In genomic region chr12:52156310-52156709, GRCh38 we compare ENCODE assay signal across 20 cellular contexts. TPM values are rescaled to one million over a fixed set of nuclear protein-coding genes. Genes with fewer than 3 reads are reported as not detected.
DNase-seq lines count a peak whose midpoint lies in the region; ATAC-seq, FAIRE-seq and TF ChIP-seq lines count a peak whose summit lies in the region.
"Had no signal": no experiment of that assay in that cellular context is flagged by ENCODE, and none has a peak within 500 bp of the region (broad histone marks: within the 10 kb centered on the region; RNA-seq: fewer than 3 reads in every experiment).

No MANE protein-coding gene starts in this region.

- H4K91ac ChIP-seq in H1 (replicated peaks; ENCODE audit: insufficient read length, low read length): no peak overlapping the region

- H3K79me1 ChIP-seq in H1 (ENCODE audit: low read depth, low read length): no peaks in the 10 kb centered on the region

- H3K36me3 Mint-ChIP-seq in activated CD4-positive, alpha-beta T cell treated with anti-CD3 and anti-CD28 coated beads, Interleukin-2, amount 10 ng/mL, durations not matched to agents 7 days and 5 days (ENCODE audit: low read depth): no peaks in the 10 kb centered on the region
- H3K36me3 Mint-ChIP-seq: activated naive CD4-positive, alpha-beta T cell treated with anti-CD3 and anti-CD28 coated beads, Interleukin-2, amount 50 U/mL, for 24 hours had no signal

- H3K23me2 ChIP-seq in H1 (ENCODE audit: low read depth, low read length): no peaks in the 10 kb centered on the region; the same call in 1 of the 2 replicates

- TF ChIP-seq RAD21 in H1 (IDR thresholded peaks at IDR 0.05 in 1 of 2, conservative IDR thresholded peaks at IDR 0.05 in 1 of 2; ENCODE audit: low read depth in 2 of 2, low read length in 2 of 2): no peak

- no peak for DNase-seq in activated CD4-positive, alpha-beta T cell treated with anti-CD3 and anti-CD28 coated beads, Interleukin-2, amount 10 ng/mL, durations not matched to agents 7 days and 5 days
- DNase-seq in activated CD4-positive, alpha-beta T cell treated with anti-CD3 and anti-CD28 coated beads, Interleukin-2, amount 50 U/mL, for 1 hour: no peak
- DNase-seq in Panc1 (ENCODE audit: low read depth, low spot score) (no peak), H1 (ENCODE audit: low read depth in 1 of 2, low spot score in 2 of 2) (no peak), NCI-H2081 (lab: John Stamatoyannopoulos, UW) (no peak), NCI-H1417 treated with DMSO at 0.1 percent for 48 hours (lab: John Stamatoyannopoulos, UW) (no peak)
- no peak for DNase-seq in stimulated activated naive CD4-positive, alpha-beta T cell (lab: John Stamatoyannopoulos, UW)
- DNase-seq: 8988T, NCI-H1694 treated with DMSO at 0.1 percent for 48 hours had no signal

- WGBS in H1 (ENCODE audit: extremely low coverage in 1 of 2, insufficient coverage in 1 of 2, insufficient read length in 1 of 2, insufficient replicate concordance in 2 of 2, low coverage in 1 of 2, low lambda C conversion rate in 2 of 2, missing lambda C conversion rate in 1 of 2), 2 experiments: 77% methylated on average over 4 of the region's 4 CpGs; no CpG with 5 or more reads in 1 of the 2 experiments

- H3K14ac ChIP-seq in H1 (ENCODE audit: insufficient read length): no peak overlapping the region

- no TSS peak for BruUV-seq in Panc1 (replicated peaks; lab: Mats Ljungman, UMichigan)

- H3K9me3 Mint-ChIP-seq in activated CD4-positive, alpha-beta T cell treated with anti-CD3 and anti-CD28 coated beads, Interleukin-2, amount 10 ng/mL, durations not matched to agents 7 days and 5 days: no peaks in the 10 kb centered on the region
- H3K9me3 Mint-ChIP-seq: activated naive CD4-positive, alpha-beta T cell treated with anti-CD3 and anti-CD28 coated beads, Interleukin-2, amount 50 U/mL, for 24 hours; activated T-cell treated with anti-CD3 and anti-CD28 coated beads, Interleukin-2, amount 50 U/mL, for 4 hours; effector memory CD8-positive, alpha-beta T cell had no signal

- intact Hi-C loops in Panc1 (cut with micrococcal nuclease; ENCODE audit: unreplicated experiment): loop anchor here (2.0 to 10.0 kb wide), 2 partner anchors 170 to 218 kb away; no protein-coding TSS in a partner anchor

- no peak overlapping the region for H2BK20ac ChIP-seq in H1 (ENCODE audit: low read length)

- H4K5ac ChIP-seq in H1 (ENCODE audit: insufficient read length, low read depth, low read length): no peak overlapping the region

- in situ Hi-C loops in Panc1 (cut with HindIII; ENCODE audit: low pct_unique_long_range_greater_than_20kb, low sequenced_read_pairs): no loop called here

- H2AFZ ChIP-seq in H1 (ENCODE audit: low read length): no peak overlapping the region

- POLR2A ChIA-PET in activated CD4-positive, alpha-beta T cell treated with anti-CD3 and anti-CD28 coated beads, Interleukin-2, amount 10 ng/mL, durations not matched to agents 7 days and 5 days (lab: Charles Lee): no interaction called here
- POLR2A ChIA-PET in Panc1 (lab: Charles Lee): no interaction called here
- POLR2A ChIA-PET in H1 (lab: Charles Lee; ENCODE audit: partially characterized antibody): no interaction called here

- FAIRE-seq in H1 (lab: Jason Lieb, UNC): no peak

- peaks cover 38% of the 10 kb centered on the region for H3K4me1 Mint-ChIP-seq in activated CD4-positive, alpha-beta T cell treated with anti-CD3 and anti-CD28 coated beads, Interleukin-2, amount 10 ng/mL, durations not matched to agents 7 days and 5 days

- no peak overlapping the region for H3K4me2 ChIP-seq in H1 (ENCODE audit: insufficient read depth in 1 of 2, low read depth in 2 of 2, low read length in 2 of 2)

- no peak overlapping the region for H3K4ac ChIP-seq in H1 (replicated peaks; ENCODE audit: insufficient read length, low read depth, low read length)

- no peaks in the 10 kb centered on the region for H3K79me2 ChIP-seq in H1 (ENCODE audit: control insufficient read depth in 1 of 2, insufficient read depth in 2 of 2, low read length in 2 of 2)

- H4K8ac ChIP-seq in H1 (ENCODE audit: extremely low read depth, insufficient read depth, low read length): peak overlapping the region; percentile 43; the same call in 1 of the 2 replicates

- TF ChIP-seq EP300 in H1 (IDR thresholded peaks at IDR 0.05; ENCODE audit: borderline replicate concordance in 1 of 2, low read depth in 2 of 2, low read length in 2 of 2): no peak

- H3K9me3 ChIP-seq in Panc1 (ENCODE audit: control insufficient read depth, insufficient read depth, low read depth, low read length) (no peaks in the 10 kb centered on the region), H1 (ENCODE audit: insufficient read depth in 2 of 2, low read depth in 1 of 2, low read length in 1 of 2) (no peaks in the 10 kb centered on the region)
- H3K9me3 ChIP-seq: Caco-2, heart right ventricle, SJCRH30, uterus had no signal

- peaks cover 21% of the 10 kb centered on the region for H3K4me1 ChIP-seq in Panc1 (ENCODE audit: control insufficient read depth, insufficient read depth, low read length)
- 0 out of 7 replicates have a peak, but pooled peaks cover 0 to 2% (median under 1%) of the 10 kb centered on the region in 4 experiments for H3K4me1 ChIP-seq in H1 (replicated peaks in 1 of 4; ENCODE audit: control insufficient read depth in 3 of 4, insufficient read depth in 4 of 4, low read length in 3 of 4)
- H3K4me1 ChIP-seq: uterus had no signal

- 0 out of 2 replicates have a peak, but pooled peaks have one; percentile 1 for ATAC-seq in Panc1

- H3K27me3 ChIP-seq in Panc1 (ENCODE audit: control insufficient read depth, insufficient read depth, low read length): no peaks in the 10 kb centered on the region
- H3K27me3 ChIP-seq in H1 (replicated peaks in 1 of 4; ENCODE audit: control insufficient read depth in 3 of 4, extremely low read depth in 1 of 4, insufficient read depth in 3 of 4, low read length in 3 of 4): peaks cover 0 to 4% (median 2%) of the 10 kb centered on the region in 4 experiments; a peak in 2 of 7 replicates
- H3K27me3 ChIP-seq: SJCRH30, uterus had no signal

- H2BK120ac ChIP-seq in H1 (replicated peaks; ENCODE audit: low read depth, low read length): no peak overlapping the region

- H2AK5ac ChIP-seq in H1 (ENCODE audit: low read depth, low read length): no peak overlapping the region

- no peak for TF ChIP-seq POLR2A in H1 (IDR thresholded peaks at IDR 0.05; ENCODE audit: control extremely low read depth in 1 of 2, low read depth in 2 of 2, low read length in 2 of 2)

- CTCF ChIA-PET in activated CD4-positive, alpha-beta T cell treated with anti-CD3 and anti-CD28 coated beads, Interleukin-2, amount 10 ng/mL, durations not matched to agents 7 days and 5 days (lab: Charles Lee): interaction anchor here (0.5 to 3.3 kb wide), 13 partner anchors 8 to 718 kb away, joined by 3 to 12 read pairs (median 3); no protein-coding TSS in a partner anchor
- CTCF ChIA-PET in Panc1 (lab: Charles Lee): interaction anchor here (0.5 to 2.6 kb wide), 9 partner anchors 9 to 1207 kb away, joined by 3 to 15 read pairs (median 5); no protein-coding TSS in a partner anchor
- CTCF ChIA-PET in H1 (lab: Charles Lee; ENCODE audit: partially characterized antibody): interaction anchor here (0.6 to 5.0 kb wide), 64 partner anchors 9 to 893 kb away, joined by 3 to 108 read pairs (median 5); partner anchors contain the start of genes KRT80, KRT84 and TNS2

- H2BK12ac ChIP-seq in H1 (ENCODE audit: low read depth, low read length): no peak overlapping the region; the same call in 1 of the 2 replicates

- H2BK15ac ChIP-seq in H1 (ENCODE audit: low read length): no peak overlapping the region

- H2BK5ac ChIP-seq in H1 (ENCODE audit: low read depth, low read length): no peak overlapping the region

- H3K18ac ChIP-seq in H1 (ENCODE audit: extremely low read depth, low read length): no peak overlapping the region

- H3K27ac Mint-ChIP-seq in activated CD4-positive, alpha-beta T cell treated with anti-CD3 and anti-CD28 coated beads, Interleukin-2, amount 10 ng/mL, durations not matched to agents 7 days and 5 days: peak overlapping the region; percentile 7

- no peak overlapping the region for H3K56ac ChIP-seq in H1 (replicated peaks; ENCODE audit: insufficient read length, low read depth, low read length)

- H3K27me3 Mint-ChIP-seq in activated CD4-positive, alpha-beta T cell treated with anti-CD3 and anti-CD28 coated beads, Interleukin-2, amount 10 ng/mL, durations not matched to agents 7 days and 5 days: peaks cover 2% of the 10 kb centered on the region
- H3K27me3 Mint-ChIP-seq: activated naive CD4-positive, alpha-beta T cell treated with anti-CD3 and anti-CD28 coated beads, Interleukin-2, amount 50 U/mL, for 24 hours had no signal

- no peak overlapping the region for H3K23ac ChIP-seq in H1 (ENCODE audit: insufficient read length)

- H3K36me3 ChIP-seq in Panc1 (ENCODE audit: control insufficient read depth, insufficient read depth, low read length) (no peaks in the 10 kb centered on the region), H1 (ENCODE audit: control insufficient read depth in 2 of 4, insufficient read depth in 4 of 4, low read length in 3 of 4) (no peaks in the 10 kb centered on the region)
- H3K36me3 ChIP-seq: heart right ventricle, SJCRH30, uterus had no signal

- H3K4me3 Mint-ChIP-seq in activated CD4-positive, alpha-beta T cell treated with anti-CD3 and anti-CD28 coated beads, Interleukin-2, amount 10 ng/mL, durations not matched to agents 7 days and 5 days: peak overlapping the region; percentile 9
- H3K4me3 Mint-ChIP-seq: activated naive CD4-positive, alpha-beta T cell treated with anti-CD3 and anti-CD28 coated beads, Interleukin-2, amount 50 U/mL, for 24 hours; activated T-cell treated with anti-CD3 and anti-CD28 coated beads, Interleukin-2, amount 50 U/mL, for 4 hours; effector memory CD8-positive, alpha-beta T cell had no signal

- H4K20me1 ChIP-seq in H1 (replicated peaks in 1 of 2; ENCODE audit: control insufficient read depth in 1 of 2, insufficient read depth in 2 of 2, low read length in 2 of 2): peaks cover 0 to 2% of the 10 kb centered on the region in 2 experiments

- H3K27ac ChIP-seq in Panc1 (ENCODE audit: low read length): no peak overlapping the region
- H3K27ac ChIP-seq in H1 (ENCODE audit: low read depth, low read length): no peak overlapping the region
- H3K27ac ChIP-seq in skin epidermis: peak overlapping the region in 15 of 21 experiments; percentile 14 to 99 (median 72)
- H3K27ac ChIP-seq: heart right ventricle, SJCRH30, uterus, VCaP had no signal

- no peak overlapping the region for H3K9ac ChIP-seq in H1 (replicated peaks in 1 of 4; ENCODE audit: extremely low read depth in 1 of 4, low read depth in 3 of 4, low read length in 3 of 4)

- TF ChIP-seq CTCF in Panc1 (IDR thresholded peaks at IDR 0.05): no peak
- no peak for TF ChIP-seq CTCF in H1 (IDR thresholded peaks at IDR 0.05; ENCODE audit: control extremely low read depth in 1 of 3, insufficient read depth in 1 of 3, low read depth in 1 of 3, low read length in 3 of 3)

- H3K4me3 ChIP-seq in Panc1 (ENCODE audit: low read depth in 2 of 2, low read length in 2 of 2): no peak overlapping the region
- no peak overlapping the region for H3K4me3 ChIP-seq in H1 (ENCODE audit: extremely low read depth in 1 of 4, insufficient read depth in 2 of 4, low read depth in 3 of 4, low read length in 4 of 4)
- no peak overlapping the region for H3K4me3 ChIP-seq in skin epidermis
- H3K4me3 ChIP-seq: heart right ventricle, K562, SJCRH30, uterus had no signal

RNA-seq across cellular contexts. Expression of gene KRT80, which starts 35.5 kb away (rescaled TPM):
- total RNA-seq in activated CD4-positive, alpha-beta T cell treated with anti-CD3 and anti-CD28 coated beads, Interleukin-2, amount 10 ng/mL, durations not matched to agents 7 days and 5 days: not detected
- 51.5 TPM for total RNA-seq in Panc1 (2021; ENCODE audit: unreplicated experiment)
- 30.3 TPM for polyA plus RNA-seq in Panc1 (2012; ENCODE audit: insufficient read length)
- total RNA-seq in H1 (2021; fragmentation: NEBNext Ultra II Directional; extraction: Animal tissue kit (Norgen Biotek cat#: 25700)): 0.08 TPM in 1 of 2 replicates, not detected in the other
- 0.05 and 0.06 TPM in 2 replicates for polyA plus RNA-seq in H1 (2011; rRNA removed)
- 0.05 TPM for polyA plus RNA-seq in H1 (2011; cell fraction: cytosol; rRNA removed)
- 0.06 TPM for polyA plus RNA-seq in H1 (2011; cell fraction: nucleus; rRNA removed)
- polyA plus RNA-seq in H1 (2012, experiment 1 of 2): 0.05 to 0.06 TPM in 2 of 4 replicates, not detected in the others
- 0.07 TPM for polyA plus RNA-seq in H1 (2012, experiment 2 of 2)
- polyA plus RNA-seq in H1 (2013, experiment 1 of 2): 0.04 TPM
- 0.09 TPM for polyA plus RNA-seq in H1 (2013, experiment 2 of 2)
- 0.03 and 0.10 TPM in 2 replicates for polyA minus RNA-seq in H1 (2011; rRNA and poly(A)+ RNA removed)
- polyA minus RNA-seq in H1 (2011; cell fraction: cytosol; rRNA and poly(A)+ RNA removed): 0.37 TPM
- 0.20 TPM for polyA minus RNA-seq in H1 (2011; cell fraction: nucleus; rRNA and poly(A)+ RNA removed)
- total RNA-seq: K562; T-helper 1 cell treated with Interleukin-12 subunit alpha and Interleukin-12 subunit beta and Interleukin-4 antibody, amounts not matched to agents 30 ng/mL and 1 ng/mL, for 36 hours had no signal
- polyA plus RNA-seq: K562 had no signal

Comparison
In these comparisons a context has a peak if more than half of its experiments do, and no peak if none do; other contexts are left out.
1. H3K27ac ChIP-seq: peak in skin epidermis (15 of 21); none in Panc1 (single experiment) and H1 (single experiment).
2. RNA of gene KRT80, which starts 35.5 kb away (total RNA-seq): 51.5 TPM in Panc1 (single experiment); not detected in activated CD4-positive, alpha-beta T cell treated with anti-CD3 and anti-CD28 coated beads, Interleukin-2, amount 10 ng/mL, durations not matched to agents 7 days and 5 days and 0.08 TPM in H1; every median in the first group is over 10 times any median in the second.